In genomic region chr1:179129702-179130473, GRCh38 we compare ENCODE assay signal across 8 cellular contexts. TPM values are rescaled to one million over a fixed set of nuclear protein-coding genes. Genes with fewer than 3 reads are reported as not detected.
DNase-seq lines count a peak whose midpoint lies in the region; ATAC-seq, FAIRE-seq and TF ChIP-seq lines count a peak whose summit lies in the region.

No MANE protein-coding gene starts in this region.

- in situ Hi-C loops in Panc1 (cut with HindIII; ENCODE audit: low pct_unique_long_range_greater_than_20kb, low sequenced_read_pairs) (no loop called here), GM12878 (cut with MboI) (no loop called here)

- H3K27ac ChIP-seq in Panc1 (ENCODE audit: low read length) = peak overlapping the region; percentile 74
- peak overlapping the region; percentile 47 for H3K27ac ChIP-seq in GM12878 (ENCODE audit: control insufficient read depth, insufficient read depth)

- no peak for TF ChIP-seq RAD21 in GM12878 (IDR thresholded peaks at IDR 0.05; ENCODE audit: insufficient read depth, low read depth, low read length)

- H3K4me1 ChIP-seq in Panc1 (ENCODE audit: control insufficient read depth, insufficient read depth, low read length) (peaks cover 23% of the 10 kb centered on the region), GM12878 (ENCODE audit: control insufficient read depth, insufficient read depth, low read length) (peaks cover 6% of the 10 kb centered on the region)

- H3K27me3 ChIP-seq in Panc1 (ENCODE audit: control insufficient read depth, insufficient read depth, low read length) (no peaks in the 10 kb centered on the region), GM12878 (replicated peaks in 1 of 2; ENCODE audit: control insufficient read depth in 2 of 2, insufficient read depth in 2 of 2, low read length in 1 of 2) (no peaks in the 10 kb centered on the region)

- peak; percentile 15 for DNase-seq in stimulated activated CD4-positive, alpha-beta T cell treated with anti-CD3 and anti-CD28 coated beads, Interleukin-4, amount 100 ng/mL, for 24 hours
- no peak for DNase-seq in stimulated activated CD4-positive, alpha-beta T cell treated with anti-CD3 and anti-CD28 coated beads, Interleukin-1b, Interleukin-23, amount 100 ng/mL, for 48 hours
- no peak for DNase-seq in Panc1 (ENCODE audit: low read depth, low spot score)
- peak; percentile 59 for DNase-seq in GM12878 (ENCODE audit: low read depth, low spot score)
- peak; percentile 54 to 81 for DNase-seq in lung microvascular endothelial cell (ENCODE audit: low read depth in 2 of 2)
- no peak for DNase-seq in cerebellar cortex (ENCODE audit: low spot score)
- no peak for DNase-seq in NCI-H524 (lab: John Stamatoyannopoulos, UW)

- H3K4me3 ChIP-seq in Panc1 (ENCODE audit: low read depth in 2 of 2, low read length in 2 of 2) (peak overlapping the region; percentile 35 to 49), GM12878 (peak overlapping the region; percentile 11; the same call in 1 of the 2 replicates)

- intact Hi-C loops in Panc1 (cut with micrococcal nuclease; ENCODE audit: unreplicated experiment) (no loop called here), GM12878 (cut with micrococcal nuclease; ENCODE audit: unreplicated experiment) (no loop called here)

- H4K20me1 ChIP-seq in GM12878 (ENCODE audit: control insufficient read depth, insufficient read depth) = no peaks in the 10 kb centered on the region

- FAIRE-seq in GM12878 (lab: Jason Lieb, UNC) = peak; percentile 76

- WGBS in GM12878 (ENCODE audit: insufficient coverage, insufficient replicate concordance, low lambda C conversion rate, missing lambda C conversion rate) = 70% methylated on average over 10 of the region's 10 CpGs

- TF ChIP-seq EP300 in GM12878 (IDR thresholded peaks at IDR 0.05; ENCODE audit: borderline replicate concordance in 1 of 2, control insufficient read depth in 1 of 2, low read depth in 2 of 2, low read length in 2 of 2) = no peak

- H3K9ac ChIP-seq in GM12878 (ENCODE audit: control insufficient read depth, insufficient read depth, low read length) = no peak overlapping the region

- H3K79me2 ChIP-seq in GM12878 (ENCODE audit: control insufficient read depth, insufficient read depth, low read length) = no peaks in the 10 kb centered on the region

- no peak for TF ChIP-seq POLR2A in GM12878 (IDR thresholded peaks at IDR 0.05; ENCODE audit: low read depth, low read length)

- no peak for TF ChIP-seq CTCF in Panc1 (IDR thresholded peaks at IDR 0.05)
- no peak for TF ChIP-seq CTCF in GM12878 (IDR thresholded peaks at IDR 0.05 in 2 of 3, conservative IDR thresholded peaks at IDR 0.05 in 1 of 3; ENCODE audit: control insufficient read depth in 2 of 3, extremely low read depth in 1 of 3, insufficient read depth in 1 of 3, low read depth in 3 of 3, low read length in 3 of 3)

- H2AFZ ChIP-seq in GM12878 (ENCODE audit: control insufficient read depth, low read depth, low read length) = peak overlapping the region; percentile 68

- ATAC-seq in HG03039 (IDR thresholded peaks at IDR 0.05; ENCODE audit: unreplicated experiment) (peak; percentile 94), Panc1 (peak; percentile 78), GM12878 (peak; percentile 99)

- CTCF ChIA-PET in Panc1 (lab: Charles Lee) (interaction anchor here (0.7 kb wide), 1 partner anchor 24 kb away, joined by 7 read pairs; no protein-coding TSS in a partner anchor), GM12878 (lab: Yijun Ruan, JAX) (interaction anchor here (0.6 to 2.4 kb wide), 5 partner anchors 8 to 341 kb away, joined by 3 to 8 read pairs (median 4); partner anchors contain the start of gene SOAT1)

- H3K36me3 ChIP-seq in Panc1 (ENCODE audit: control insufficient read depth, insufficient read depth, low read length) (no peaks in the 10 kb centered on the region; the same call in 1 of the 2 replicates), GM12878 (ENCODE audit: control insufficient read depth in 2 of 2, insufficient read depth in 2 of 2, low read length in 1 of 2) (peaks cover 0 to 2% of the 10 kb centered on the region in 2 experiments; a peak in 2 of 4 replicates)

- H3K4me2 ChIP-seq in GM12878 (ENCODE audit: control insufficient read depth, insufficient read depth) = peak overlapping the region; percentile 1

- RAD21 ChIA-PET in GM12878 (lab: Charles Lee; ENCODE audit: unreplicated experiment) = interaction anchor here (0.7 to 1.4 kb wide), 5 partner anchors 12 to 53 kb away, joined by 3 to 5 read pairs (median 3); no protein-coding TSS in a partner anchor

- SMC1A ChIA-PET in GM12878 (lab: Charles Lee; ENCODE audit: uncharacterized antibody, unreplicated experiment) = interaction anchor here (1.0 to 1.6 kb wide), 7 partner anchors 8 to 170 kb away, joined by 3 to 6 read pairs (median 3); no protein-coding TSS in a partner anchor

- POLR2A ChIA-PET in Panc1 (lab: Charles Lee) = interaction anchor here (0.6 to 0.7 kb wide), 3 partner anchors 17 to 165 kb away, joined by 4 to 6 read pairs (median 6); no protein-coding TSS in a partner anchor
- POLR2A ChIA-PET in GM12878 (lab: Charles Lee) = no interaction called here

- BruUV-seq in Panc1 (replicated peaks; lab: Mats Ljungman, UMichigan) = no TSS peak
- BruUV-seq in GM12878 (replicated peaks; lab: Mats Ljungman, UMichigan) = no TSS peak

- no peaks in the 10 kb centered on the region for H3K9me3 ChIP-seq in Panc1 (ENCODE audit: control insufficient read depth, insufficient read depth, low read depth, low read length)
- H3K9me3 ChIP-seq in GM12878 (replicated peaks; ENCODE audit: control insufficient read depth, insufficient read depth, low read length) = no peaks in the 10 kb centered on the region

TF ChIP-seq in GM12878, 131 proteins besides CTCF, POLR2A, EP300 and RAD21 (continues in another document):
- TF ChIP-seq CUX1 (IDR thresholded peaks at IDR 0.05; ENCODE audit: insufficient replicate concordance, low read depth, low read length) (no peak), CREM (IDR thresholded peaks at IDR 0.05; ENCODE audit: low read depth) (0 out of 2 replicates have a peak, but pooled peaks have one; percentile 44), CHD1 (IDR thresholded peaks at IDR 0.05; ENCODE audit: low read depth, low read length) (no peak)

RNA-seq across cellular contexts. Expression of gene TOR3A, which starts 48.0 kb away (rescaled TPM):
- total RNA-seq in Panc1 (2021; ENCODE audit: unreplicated experiment) = 51.5 TPM
- 62.3 TPM for polyA plus RNA-seq in Panc1 (2012; ENCODE audit: insufficient read length)
- 40.3 and 44.1 TPM in 2 replicates for total RNA-seq in GM12878 (2013; cell fraction: nucleolus; rRNA removed)
- 50.7 and 74.6 TPM in 2 replicates for total RNA-seq in GM12878 (2014; rRNA removed)
- 28.7 and 29.8 TPM in 2 replicates for total RNA-seq in GM12878 (2014; rRNA removed; fragmentation: Illumina TruSeq; extraction: Trizol)
- 48.3 and 48.9 TPM in 2 replicates for total RNA-seq in GM12878 (2021)
- polyA plus RNA-seq in GM12878 (2011; ENCODE audit: low read depth) = 20.3 TPM
- polyA plus RNA-seq in GM12878 (2011; rRNA removed) = 31.1 and 43.7 TPM in 2 replicates
- 55.6 and 76.1 TPM in 2 replicates for polyA plus RNA-seq in GM12878 (2011; cell fraction: cytosol; rRNA removed)
- 61.5 and 79.8 TPM in 2 replicates for polyA plus RNA-seq in GM12878 (2011; cell fraction: nucleus; rRNA removed)
- 26.2 and 37.0 TPM in 2 replicates for polyA plus RNA-seq in GM12878 (2012)
- 40.9 and 42.5 TPM in 2 replicates for polyA plus RNA-seq in GM12878 (2014; fragmentation: Illumina TruSeq; extraction: Trizol)
- 10 to 100 TPM in 1 of 2 experiments, 1 to 10 TPM in 1; 8.6 to 14.5 TPM for polyA plus RNA-seq in GM12878 (2014; fragmentation: Nextera tagmentation; extraction: Ambion mirVana)
- polyA plus RNA-seq in GM12878 (2014; rRNA removed) = 85.5 and 87.9 TPM in 2 replicates
- 10 to 100 TPM; 62.5 to 64.1 TPM for polyA plus RNA-seq in GM12878 (2016; fragmentation: Nextera tagmentation; extraction: Ambion mirVana)
- 69.6 and 100.0 TPM in 2 replicates for polyA minus RNA-seq in GM12878 (2011; rRNA and poly(A)+ RNA removed)
- polyA minus RNA-seq in GM12878 (2011; cell fraction: cytosol; rRNA and poly(A)+ RNA removed) = 25.1 and 26.2 TPM in 2 replicates
- polyA minus RNA-seq in GM12878 (2011; cell fraction: nucleus; rRNA and poly(A)+ RNA removed) = 25.5 and 49.1 TPM in 2 replicates
- 24.8 and 31.5 TPM in 2 replicates for total RNA-seq in lung microvascular endothelial cell

Comparison
In these comparisons a context has a peak if more than half of its experiments do, and no peak if none do; other contexts are left out.
1. DNase-seq: peak in stimulated activated CD4-positive, alpha-beta T cell treated with anti-CD3 and anti-CD28 coated beads, Interleukin-4, amount 100 ng/mL, for 24 hours (single experiment), GM12878 (single experiment) and lung microvascular endothelial cell (2 of 2); none in stimulated activated CD4-positive, alpha-beta T cell treated with anti-CD3 and anti-CD28 coated beads, Interleukin-1b, Interleukin-23, amount 100 ng/mL, for 48 hours (single experiment), Panc1 (single experiment), cerebellar cortex (single experiment) and NCI-H524 (0 of 2).
2. Peak in every context shown above with its lines, with median percentiles within 50 percentile points of each other: ATAC-seq.